23 cellular contexts compared by ENCODE assay signal in the genomic region with DNA sequence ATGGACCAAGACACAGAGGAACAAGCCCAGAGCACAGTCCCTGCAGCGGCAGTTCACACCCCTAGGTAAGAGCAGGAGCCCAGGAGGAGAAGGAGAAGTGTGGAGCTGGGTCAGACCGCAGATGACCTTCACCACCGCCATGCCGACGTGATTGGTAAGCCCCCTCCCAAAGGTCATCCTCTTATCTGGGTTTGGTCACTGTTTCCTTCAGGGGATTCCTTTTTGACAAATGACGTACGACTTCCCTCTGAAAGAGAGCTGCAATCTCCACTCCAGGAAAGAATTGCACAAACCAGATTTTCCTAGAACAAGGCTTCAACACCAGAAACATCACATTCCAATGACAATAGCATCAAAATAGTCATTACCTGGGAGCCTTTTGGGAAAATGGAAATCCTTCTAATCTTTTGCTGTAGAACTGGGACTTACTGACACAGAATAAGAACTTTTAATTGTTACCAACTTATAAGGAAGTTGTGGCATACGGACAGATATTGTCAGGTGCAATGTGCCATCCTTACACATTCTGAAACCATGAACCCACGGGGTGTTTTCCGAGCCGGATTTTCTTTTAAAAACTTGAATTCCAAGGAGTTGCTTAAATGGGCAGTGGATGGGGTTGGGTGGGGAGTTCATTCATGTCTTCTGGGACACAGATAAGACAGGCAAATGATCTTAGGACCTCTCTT. TPM values are rescaled to one million over a fixed set of nuclear protein-coding genes. Genes with fewer than 3 reads are reported as not detected.
DNase-seq lines count a peak whose midpoint lies in the region; ATAC-seq and TF ChIP-seq lines count a peak whose summit lies in the region.
"Had no signal": no experiment of that assay in that cellular context is flagged by ENCODE, and none has a peak within 500 bp of the region (broad histone marks: within the 10 kb centered on the region; RNA-seq: fewer than 3 reads in every experiment).

No MANE protein-coding gene starts in this region.

- ATAC-seq in stimulated activated memory B cell treated with anti-CD40 and anti-IgM and Interleukin-4, amounts not matched to agents 10 μg/mL and 1 μg/mL and 100 μg/mL, for 72 hours: peak; percentile 74
- ATAC-seq in CD4-positive, alpha-beta T cell (ENCODE audit: poor library complexity): no peak
- ATAC-seq: A549, GM12878, GM23338 had no signal

- CTCF ChIA-PET in CD4-positive, alpha-beta T cell (lab: Charles Lee): no interaction called here
- CTCF ChIA-PET in CD8-positive, alpha-beta memory T cell (lab: Charles Lee): no interaction called here

- no peaks in the 10 kb centered on the region for H3K27me3 ChIP-seq in OCI-LY3 (ENCODE audit: low read depth, low read length)
- H3K27me3 ChIP-seq in CD4-positive, alpha-beta T cell (ENCODE audit: control insufficient read depth, insufficient read depth, low read length): no peaks in the 10 kb centered on the region
- H3K27me3 ChIP-seq in CD8-positive, alpha-beta memory T cell (ENCODE audit: insufficient read depth, low read length, poor library complexity, severe bottlenecking): no peaks in the 10 kb centered on the region
- H3K27me3 ChIP-seq: MG63 had no signal

- H3K4me1 ChIP-seq in OCI-LY3 (ENCODE audit: low read length): peaks cover 8% of the 10 kb centered on the region; the same call in 1 of the 2 replicates
- H3K4me1 ChIP-seq in CD8-positive, alpha-beta memory T cell (ENCODE audit: insufficient read depth, low read length): no peaks in the 10 kb centered on the region
- H3K4me1 ChIP-seq: A549; BLaER1 treated with 17β-estradiol and CSF1 and Interleukin-3, amounts not matched to agents 10 nM and 100 nM; Caco-2 had no signal

- H3K79me2 ChIP-seq in OCI-LY3 (ENCODE audit: low read length): no peaks in the 10 kb centered on the region

- TF ChIP-seq CTCF in OCI-LY3 (IDR thresholded peaks at IDR 0.05; ENCODE audit: low read depth, low read length) (no peak), fibroblast of the aortic adventitia (IDR thresholded peaks at IDR 0.05; ENCODE audit: insufficient read depth, low read length) (no peak)
- TF ChIP-seq CTCF in CD4-positive, alpha-beta T cell (IDR thresholded peaks at IDR 0.05): no peak

- no peak overlapping the region for H2AFZ ChIP-seq in OCI-LY3 (ENCODE audit: low read depth, low read length)
- H2AFZ ChIP-seq: GM23338 had no signal

- H3K27me3 Mint-ChIP-seq in stimulated activated memory B cell treated with anti-CD40 and anti-IgM and Interleukin-4, amounts not matched to agents 10 μg/mL and 1 μg/mL and 100 μg/mL, for 72 hours: no peaks in the 10 kb centered on the region
- H3K27me3 Mint-ChIP-seq in CD4-positive, alpha-beta T cell: peaks cover 5% of the 10 kb centered on the region
- no peaks in the 10 kb centered on the region for H3K27me3 Mint-ChIP-seq in CD8-positive, alpha-beta memory T cell

- H4K20me1 ChIP-seq in OCI-LY3 (ENCODE audit: insufficient read depth, low read length): no peaks in the 10 kb centered on the region
- H4K20me1 ChIP-seq: BLaER1 treated with 17β-estradiol and CSF1 and Interleukin-3, amounts not matched to agents 10 nM and 100 nM had no signal

- no peaks in the 10 kb centered on the region for H3K4me1 Mint-ChIP-seq in stimulated activated memory B cell treated with anti-CD40 and anti-IgM and Interleukin-4, amounts not matched to agents 10 μg/mL and 1 μg/mL and 100 μg/mL, for 72 hours
- no peaks in the 10 kb centered on the region for H3K4me1 Mint-ChIP-seq in CD4-positive, alpha-beta T cell (ENCODE audit: low read depth)
- H3K4me1 Mint-ChIP-seq in CD8-positive, alpha-beta memory T cell: no peaks in the 10 kb centered on the region
- H3K4me1 Mint-ChIP-seq: CD4-positive, alpha-beta memory T cell had no signal

- H3K9me3 ChIP-seq in OCI-LY3 (ENCODE audit: insufficient read depth, low read length): no peaks in the 10 kb centered on the region
- no peaks in the 10 kb centered on the region for H3K9me3 ChIP-seq in CD4-positive, alpha-beta T cell (ENCODE audit: control insufficient read depth, low read length)
- H3K9me3 ChIP-seq in CD8-positive, alpha-beta memory T cell (ENCODE audit: low read length): no peaks in the 10 kb centered on the region
- H3K9me3 ChIP-seq: A549; BLaER1 treated with 17β-estradiol and CSF1 and Interleukin-3, amounts not matched to agents 10 nM and 100 nM; Caco-2; MG63 had no signal

- no peaks in the 10 kb centered on the region for H3K36me3 ChIP-seq in OCI-LY3 (replicated peaks; ENCODE audit: low read depth, low read length)
- no peaks in the 10 kb centered on the region for H3K36me3 ChIP-seq in CD8-positive, alpha-beta memory T cell (ENCODE audit: insufficient read depth, low read length)
- H3K36me3 ChIP-seq: BLaER1 treated with 17β-estradiol and CSF1 and Interleukin-3, amounts not matched to agents 10 nM and 100 nM; MG63 had no signal

- peak; percentile 71 for DNase-seq in ELF-1 (ENCODE audit: low read depth, low spot score)
- DNase-seq in fibroblast of the aortic adventitia (ENCODE audit: low read depth): peak; percentile 53
- DNase-seq in NCI-H2227 treated with DMSO at 0.1 percent for 48 hours (lab: John Stamatoyannopoulos, UW): no peak
- DNase-seq in CD4-positive, alpha-beta T cell: no peak
- DNase-seq in CD8-positive, alpha-beta memory T cell: no peak
- DNase-seq: AML-193; Caco-2; CD4-positive, alpha-beta memory T cell; GDM1; H9; KBM-7; MG63; NCI-H1105 treated with DMSO at 0.1 percent for 48 hours; NCI-H146; NCI-H1930; NCI-H69; SIG-M5 had no signal

- intact Hi-C loops in CD4-positive, alpha-beta T cell (cut with DNase I, micrococcal nuclease): no loop called here

- POLR2A ChIA-PET in CD4-positive, alpha-beta T cell (lab: Charles Lee): no interaction called here
- POLR2A ChIA-PET in CD8-positive, alpha-beta memory T cell (lab: Charles Lee): interaction anchor here (0.6 kb wide), 1 partner anchor 10 kb away, joined by 3 read pairs; no protein-coding TSS in a partner anchor

- H3K27ac Mint-ChIP-seq in stimulated activated memory B cell treated with anti-CD40 and anti-IgM and Interleukin-4, amounts not matched to agents 10 μg/mL and 1 μg/mL and 100 μg/mL, for 72 hours: no peak overlapping the region
- H3K27ac Mint-ChIP-seq in CD4-positive, alpha-beta T cell: no peak overlapping the region
- no peak overlapping the region for H3K27ac Mint-ChIP-seq in CD8-positive, alpha-beta memory T cell
- H3K27ac Mint-ChIP-seq: CD4-positive, alpha-beta memory T cell; GM23338; H9 had no signal

- H3K4me3 ChIP-seq in OCI-LY3 (ENCODE audit: low read length) (no peak overlapping the region), fibroblast of the aortic adventitia (ENCODE audit: low read depth, low read length) (no peak overlapping the region)
- no peak overlapping the region for H3K4me3 ChIP-seq in CD8-positive, alpha-beta memory T cell (ENCODE audit: low read length)
- H3K4me3 ChIP-seq: A549; BLaER1 treated with 17β-estradiol and CSF1 and Interleukin-3, amounts not matched to agents 10 nM and 100 nM; GM12878; GM23338; MG63 had no signal

- H3K9ac ChIP-seq in OCI-LY3 (ENCODE audit: low read length): no peak overlapping the region
- H3K9ac ChIP-seq: BLaER1 treated with 17β-estradiol and CSF1 and Interleukin-3, amounts not matched to agents 10 nM and 100 nM had no signal

- H3K36me3 Mint-ChIP-seq in stimulated activated memory B cell treated with anti-CD40 and anti-IgM and Interleukin-4, amounts not matched to agents 10 μg/mL and 1 μg/mL and 100 μg/mL, for 72 hours: no peaks in the 10 kb centered on the region
- no peaks in the 10 kb centered on the region for H3K36me3 Mint-ChIP-seq in CD4-positive, alpha-beta T cell (ENCODE audit: low read depth)
- no peaks in the 10 kb centered on the region for H3K36me3 Mint-ChIP-seq in CD8-positive, alpha-beta memory T cell
- H3K36me3 Mint-ChIP-seq: CD4-positive, alpha-beta memory T cell had no signal

- H3K9me3 Mint-ChIP-seq in stimulated activated memory B cell treated with anti-CD40 and anti-IgM and Interleukin-4, amounts not matched to agents 10 μg/mL and 1 μg/mL and 100 μg/mL, for 72 hours: peaks cover 4% of the 10 kb centered on the region
- H3K9me3 Mint-ChIP-seq in CD4-positive, alpha-beta T cell: no peaks in the 10 kb centered on the region
- peaks cover 0 to 2% (median 0%) of the 10 kb centered on the region in 5 donors for H3K9me3 Mint-ChIP-seq in CD8-positive, alpha-beta memory T cell
- H3K9me3 Mint-ChIP-seq: GM23338 had no signal

- peak overlapping the region; percentile 39 for H3K4me2 ChIP-seq in OCI-LY3 (ENCODE audit: low read length)
- H3K4me2 ChIP-seq: A549; BLaER1 treated with 17β-estradiol and CSF1 and Interleukin-3, amounts not matched to agents 10 nM and 100 nM; GM23338 had no signal

- no peak overlapping the region for H3K27ac ChIP-seq in OCI-LY3 (ENCODE audit: low read length)
- no peak overlapping the region for H3K27ac ChIP-seq in CD4-positive, alpha-beta T cell (ENCODE audit: low read depth, low read length)
- H3K27ac ChIP-seq in CD8-positive, alpha-beta memory T cell (ENCODE audit: low read depth, low read length): no peak overlapping the region
- H3K27ac ChIP-seq: BLaER1 treated with 17β-estradiol and CSF1 and Interleukin-3, amounts not matched to agents 10 nM and 100 nM had no signal

- H3K4me3 Mint-ChIP-seq in stimulated activated memory B cell treated with anti-CD40 and anti-IgM and Interleukin-4, amounts not matched to agents 10 μg/mL and 1 μg/mL and 100 μg/mL, for 72 hours: no peak overlapping the region
- H3K4me3 Mint-ChIP-seq in CD4-positive, alpha-beta T cell: no peak overlapping the region
- H3K4me3 Mint-ChIP-seq in CD8-positive, alpha-beta memory T cell: no peak overlapping the region
- H3K4me3 Mint-ChIP-seq: GM23338, H9 had no signal

RNA-seq across cellular contexts. Expression of gene ADAM12, which starts 20.8 kb away (rescaled TPM):
- total RNA-seq in fibroblast of the aortic adventitia (ENCODE audit: low replicate concordance): 82.7 and 83.5 TPM in 2 replicates
- total RNA-seq in CD4-positive, alpha-beta T cell: 1 to 10 TPM; 1.2 to 1.5 TPM
- under 1 TPM; 0.11 to 0.31 TPM for total RNA-seq in CD8-positive, alpha-beta memory T cell
- polyA plus RNA-seq in CD8-positive, alpha-beta memory T cell: 6.4 TPM
- total RNA-seq: Caco-2 had no signal

Comparison
In these comparisons a context has a peak if more than half of its experiments do, and no peak if none do; other contexts are left out.
1. DNase-seq: peak in ELF-1 (single experiment) and fibroblast of the aortic adventitia (single experiment); none in NCI-H2227 treated with DMSO at 0.1 percent for 48 hours (single experiment), CD4-positive, alpha-beta T cell (0 of 10) and CD8-positive, alpha-beta memory T cell (0 of 5).
2. RNA of gene ADAM12, which starts 20.8 kb away (total RNA-seq): 82.7 to 83.5 TPM in fibroblast of the aortic adventitia; 1.2 to 1.5 TPM in CD4-positive, alpha-beta T cell and 0.11 to 0.31 TPM in CD8-positive, alpha-beta memory T cell; every median in the first group is over 10 times any median in the second.